ENCODE assay signal across 18 cellular contexts in genomic region chr7:95972554-95972953, GRCh38.
DNase-seq lines count a peak whose midpoint lies in the region; ATAC-seq and TF ChIP-seq lines count a peak whose summit lies in the region.
"Had no signal": no experiment of that assay in that cellular context is flagged by ENCODE, and none has a peak within 500 bp of the region (broad histone marks: within the 10 kb centered on the region; RNA-seq: fewer than 3 reads in every experiment).

No MANE protein-coding gene starts in this region.

- TF ChIP-seq CTCF in right atrium auricular region (IDR thresholded peaks at IDR 0.05) (no peak), fibroblast of pulmonary artery (IDR thresholded peaks at IDR 0.05; ENCODE audit: low read length, missing control alignments) (no peak), ovary (IDR thresholded peaks at IDR 0.05) (no peak), tibial artery (IDR thresholded peaks at IDR 0.05) (no peak)

- H3K36me3 ChIP-seq in right atrium auricular region = no peaks in the 10 kb centered on the region
- no peaks in the 10 kb centered on the region for H3K36me3 ChIP-seq in ovary
- H3K36me3 ChIP-seq in aorta (ENCODE audit: control insufficient read depth in 1 of 2, insufficient read depth in 2 of 2, low read length in 1 of 2) = peaks cover 2 to 4% of the 10 kb centered on the region in 2 donors
- H3K36me3 ChIP-seq in tibial artery = no peaks in the 10 kb centered on the region
- H3K36me3 ChIP-seq: BLaER1 had no signal

- H3K4me3 ChIP-seq in right atrium auricular region = no peak overlapping the region
- no peak overlapping the region for H3K4me3 ChIP-seq in fibroblast of pulmonary artery (replicated peaks; ENCODE audit: low read depth, low read length)
- no peak overlapping the region for H3K4me3 ChIP-seq in ovary
- H3K4me3 ChIP-seq in aorta (ENCODE audit: low read length in 2 of 2) = no peak overlapping the region
- H3K4me3 ChIP-seq in tibial artery = no peak overlapping the region
- H3K4me3 ChIP-seq: BLaER1 had no signal

- no peak for TF ChIP-seq EP300 in ovary (IDR thresholded peaks at IDR 0.05)

- TF ChIP-seq POLR2A in ovary (IDR thresholded peaks at IDR 0.05) = no peak

- DNase-seq in left cardiac atrium (no peak), right atrium auricular region (ENCODE audit: low spot score) (no peak), fibroblast of pulmonary artery (ENCODE audit: low read depth) (peak; percentile 1), ovary (peak in 4 of 5 donors; percentile 33 to 46 (median 40)), aorta (no peak), tibial artery (no peak)
- DNase-seq in stimulated activated CD8-positive, alpha-beta memory T cell treated with anti-CD3 and anti-CD28 coated beads, Interleukin-4, amount 100 ng/mL, for 48 hours = no peak
- DNase-seq: AML-193; Caco-2; CD8-positive, alpha-beta memory T cell; DND-41; GDM1; HCEC 1CT; HFFc6 had no signal

- ATAC-seq in left cardiac atrium (peak; percentile 44 to 78), aorta (ENCODE audit: low FRiP score) (peak; percentile 40), HG02970 (IDR thresholded peaks at IDR 0.05; ENCODE audit: low FRiP score, unreplicated experiment) (no peak)

- WGBS in ovary, 3 donors = 5 to 21% (median 10%) methylated on average over 6 of the region's 6 CpGs
- WGBS in aorta, 2 donors = 14 to 15% methylated on average over 6 of the region's 6 CpGs

- H3K9me3 ChIP-seq in right atrium auricular region = no peaks in the 10 kb centered on the region
- H3K9me3 ChIP-seq in ovary = no peaks in the 10 kb centered on the region
- no peaks in the 10 kb centered on the region for H3K9me3 ChIP-seq in aorta (ENCODE audit: control insufficient read depth, low read length)
- H3K9me3 ChIP-seq in tibial artery = no peaks in the 10 kb centered on the region
- H3K9me3 ChIP-seq: BLaER1, Caco-2 had no signal

- H3K27me3 ChIP-seq in right atrium auricular region (no peaks in the 10 kb centered on the region), ovary (no peaks in the 10 kb centered on the region), aorta (ENCODE audit: control insufficient read depth in 1 of 2, insufficient read depth in 2 of 2, low read length in 1 of 2) (no peaks in the 10 kb centered on the region), tibial artery (no peaks in the 10 kb centered on the region)
- H3K27me3 ChIP-seq: BLaER1 had no signal

- intact Hi-C loops in left cardiac atrium (cut with DNase I) (no loop called here), ovary (cut with DNase I) (loop anchor here in 1 of 4 donors (5.0 kb wide), 1 partner anchor 255 kb away; no protein-coding TSS in a partner anchor), aorta (cut with DNase I) (no loop called here), tibial artery (cut with DNase I; ENCODE audit: low total_unique reads) (no loop called here)

- H3K27ac ChIP-seq in right atrium auricular region (no peak overlapping the region), ovary (peak overlapping the region in 1 of 2 donors; percentile 58), aorta (ENCODE audit: low read depth in 1 of 2, low read length in 2 of 2) (no peak overlapping the region), tibial artery (peak overlapping the region in 1 of 2 donors; percentile 34)
- H3K27ac ChIP-seq: 22Rv1, BLaER1, HL-60 had no signal

- H3K4me1 ChIP-seq in right atrium auricular region = peaks cover 0 to 7% of the 10 kb centered on the region in 2 donors
- peaks cover 8% of the 10 kb centered on the region for H3K4me1 ChIP-seq in ovary (ENCODE audit: insufficient read depth)
- H3K4me1 ChIP-seq in aorta (ENCODE audit: control insufficient read depth in 1 of 2, insufficient read depth in 2 of 2, low read length in 2 of 2) = peaks cover 0 to 5% of the 10 kb centered on the region in 2 donors
- H3K4me1 ChIP-seq in tibial artery = peaks cover 0 to 34% (median 4%) of the 10 kb centered on the region in 4 donors
- H3K4me1 ChIP-seq: BLaER1, Caco-2 had no signal

Comparison
In these comparisons a context has a peak if more than half of its experiments do, and no peak if none do; other contexts are left out.
1. DNase-seq: peak in fibroblast of pulmonary artery (single experiment) and ovary (4 of 5); none in left cardiac atrium (single experiment), right atrium auricular region (single experiment), aorta (0 of 2), stimulated activated CD8-positive, alpha-beta memory T cell treated with anti-CD3 and anti-CD28 coated beads, Interleukin-4, amount 100 ng/mL, for 48 hours (single experiment) and tibial artery (0 of 2).